In genomic region chr17:45128331-45128730, GRCh38 we compare ENCODE assay signal across 17 cellular contexts. TPM values are rescaled to one million over a fixed set of nuclear protein-coding genes. Genes with fewer than 3 reads are reported as not detected.
DNase-seq lines count a peak whose midpoint lies in the region; ATAC-seq, FAIRE-seq and TF ChIP-seq lines count a peak whose summit lies in the region.
"Had no signal": no experiment of that assay in that cellular context is flagged by ENCODE, and none has a peak within 500 bp of the region (broad histone marks: within the 10 kb centered on the region; RNA-seq: fewer than 3 reads in every experiment).

No MANE protein-coding gene starts in this region.

- peak overlapping the region; percentile 21 for H2BK12ac ChIP-seq in H9 (ENCODE audit: insufficient read length, low read depth, low read length)

- H3K23ac ChIP-seq in H9 (ENCODE audit: insufficient read length, low read depth, low read length), result no peak overlapping the region

- H3K4me1 ChIP-seq in H9 (ENCODE audit: insufficient read depth, low read length) (no peaks in the 10 kb centered on the region; the same call in 1 of the 2 replicates), kidney (ENCODE audit: control insufficient read depth in 1 of 2, insufficient read depth in 1 of 2, low read depth in 1 of 2, low read length in 2 of 2) (peaks cover 6 to 21% of the 10 kb centered on the region in 2 donors), skeletal muscle tissue (ENCODE audit: control insufficient read depth in 3 of 3, insufficient read depth in 3 of 3, low read length in 3 of 3) (peaks cover 71 to 78% (median 78%) of the 10 kb centered on the region in 3 donors)

- no peak overlapping the region for H3K4ac ChIP-seq in H9 (ENCODE audit: low read depth, low read length)

- no peak overlapping the region for H3K18ac ChIP-seq in H9 (ENCODE audit: insufficient read length, low read depth, low read length)

- H3K56ac ChIP-seq in H9 (ENCODE audit: insufficient read length, low read depth, low read length), result no peak overlapping the region

- no peak for ATAC-seq in GM19351 (IDR thresholded peaks at IDR 0.05; ENCODE audit: unreplicated experiment)
- ATAC-seq: GM12878, left lobe of liver had no signal

- H3K27me3 Mint-ChIP-seq in H9 (ENCODE audit: low read depth) (no peaks in the 10 kb centered on the region; the same call in 1 of the 2 replicates), MCF 10A (ENCODE audit: insufficient read depth, unreplicated experiment) (no peaks in the 10 kb centered on the region)

- no peak overlapping the region for H3K14ac ChIP-seq in H9 (ENCODE audit: insufficient read depth, low read length)

- H2AK5ac ChIP-seq in H9 (ENCODE audit: insufficient read length, low read length), result no peak overlapping the region

- H2AFZ ChIP-seq in H9 (ENCODE audit: low read length), result no peak overlapping the region

- no peak overlapping the region for H2BK120ac ChIP-seq in H9 (ENCODE audit: low read depth, low read length, poor library complexity, severe bottlenecking)

- H3K4me1 Mint-ChIP-seq in H9, result peaks cover 32 to 37% of the 10 kb centered on the region in 2 experiments
- H3K4me1 Mint-ChIP-seq in MCF 10A (ENCODE audit: insufficient read depth, unreplicated experiment), result peaks cover 45% of the 10 kb centered on the region

- H3K79me2 ChIP-seq in H9 (ENCODE audit: insufficient read depth, low read length), result no peaks in the 10 kb centered on the region

- H4K5ac ChIP-seq in H9 (ENCODE audit: insufficient read length, low read depth, low read length), result no peak overlapping the region

- no peak overlapping the region for H2BK15ac ChIP-seq in H9 (ENCODE audit: low read depth, low read length)

- no peaks in the 10 kb centered on the region; a peak in 1 of 7 replicates for H3K36me3 Mint-ChIP-seq in H9 (ENCODE audit: insufficient read depth in 1 of 3, low read depth in 3 of 3)
- H3K36me3 Mint-ChIP-seq in MCF 10A (ENCODE audit: insufficient read depth, unreplicated experiment), result peaks cover 12% of the 10 kb centered on the region

- FAIRE-seq in kidney (lab: Jason Lieb, UNC), result no peak
- FAIRE-seq: GM12878 had no signal

- CTCF ChIA-PET in MCF 10A (lab: Yijun Ruan, JAX), result interaction anchor here (0.6 to 1.8 kb wide), 4 partner anchors 29 to 165 kb away, joined by 4 to 12 read pairs (median 5); no protein-coding TSS in a partner anchor

- H4K20me1 ChIP-seq in H9 (ENCODE audit: control insufficient read depth, insufficient read depth, insufficient read length), result no peaks in the 10 kb centered on the region

- H3K9me3 ChIP-seq in H9 (ENCODE audit: control insufficient read depth, low read depth, low read length), result no peaks in the 10 kb centered on the region
- no peaks in the 10 kb centered on the region for H3K9me3 ChIP-seq in kidney (ENCODE audit: control insufficient read depth in 1 of 2, low read length in 2 of 2)
- no peaks in the 10 kb centered on the region for H3K9me3 ChIP-seq in skeletal muscle tissue (ENCODE audit: control insufficient read depth in 3 of 3, low read length in 3 of 3)

- intact Hi-C loops in MCF 10A (cut with micrococcal nuclease) (no loop called here), kidney (cut with DNase I) (no loop called here)

- H3K27ac Mint-ChIP-seq in H9 (peak overlapping the region in 1 of 3 experiments; percentile 97; a peak in 2 of 7 replicates), MCF 10A (ENCODE audit: low read depth, unreplicated experiment) (peak overlapping the region; percentile 47)
- H3K27ac Mint-ChIP-seq: activated CD4-positive, alpha-beta memory T cell treated with anti-CD3 and anti-CD28 coated beads, Interleukin-2, amount 10 ng/mL, durations not matched to agents 7 days and 5 days; activated naive CD4-positive, alpha-beta T cell treated with anti-CD3 and anti-CD28 coated beads for 36 hours; dendritic cell treated with granulocyte-macrophage colony-stimulating factor and Interleukin-4, amounts not matched to agents 40 ng/mL and 50 ng/mL, for 4 days had no signal

- H3K23me2 ChIP-seq in H9 (ENCODE audit: insufficient read length, low read depth, low read length, poor library complexity, severe bottlenecking), result peaks cover 7% of the 10 kb centered on the region

- no peak for DNase-seq in H9
- DNase-seq in MCF 10A (ENCODE audit: unreplicated experiment), result no peak
- peak; percentile 70 for DNase-seq in kidney
- DNase-seq in NCI-H1436 treated with DMSO at 0.1 percent for 48 hours (lab: John Stamatoyannopoulos, UW), result no peak
- no peak for DNase-seq in DMS 273 treated with DMSO at 0.1 percent for 48 hours (lab: John Stamatoyannopoulos, UW)
- no peak for DNase-seq in NCI-H446 (lab: John Stamatoyannopoulos, UW)
- DNase-seq: activated CD4-positive, alpha-beta memory T cell treated with anti-CD3 and anti-CD28 coated beads, Interleukin-2, amount 10 ng/mL, durations not matched to agents 7 days and 5 days; activated naive CD4-positive, alpha-beta T cell treated with anti-CD3 and anti-CD28 coated beads for 36 hours; DMS79; NCI-H2029 treated with DMSO at 0.1 percent for 48 hours; T-helper 2 cell had no signal

- H3K4me3 Mint-ChIP-seq in H9 (no peak overlapping the region), MCF 10A (ENCODE audit: unreplicated experiment) (peak overlapping the region; percentile 63)
- H3K4me3 Mint-ChIP-seq: activated CD4-positive, alpha-beta memory T cell treated with anti-CD3 and anti-CD28 coated beads, Interleukin-2, amount 10 ng/mL, durations not matched to agents 7 days and 5 days; activated naive CD4-positive, alpha-beta T cell treated with anti-CD3 and anti-CD28 coated beads for 36 hours; dendritic cell treated with granulocyte-macrophage colony-stimulating factor and Interleukin-4, amounts not matched to agents 40 ng/mL and 50 ng/mL, for 4 days had no signal

- H4K91ac ChIP-seq in H9 (ENCODE audit: insufficient read length, low read depth, low read length), result no peak overlapping the region

- no CpG with 5 or more reads among the region's 5 CpGs for WGBS in H9 (ENCODE audit: extremely low coverage, insufficient read length, low lambda C conversion rate)

- H2BK5ac ChIP-seq in H9 (ENCODE audit: insufficient read length, low read length), result no peak overlapping the region

- H3K9ac ChIP-seq in H9 (ENCODE audit: extremely low read depth, insufficient read length, low read length), result no peak overlapping the region
- peak overlapping the region in 1 of 2 donors; percentile 10 for H3K9ac ChIP-seq in kidney (ENCODE audit: low read length in 2 of 2)
- peak overlapping the region; percentile 65 to 96 (median 74) for H3K9ac ChIP-seq in skeletal muscle tissue (ENCODE audit: low read depth in 1 of 3, low read length in 3 of 3)

- no peaks in the 10 kb centered on the region for H3K36me3 ChIP-seq in kidney (ENCODE audit: control insufficient read depth in 1 of 2, insufficient read depth in 2 of 2, low read length in 2 of 2)
- no peaks in the 10 kb centered on the region for H3K36me3 ChIP-seq in skeletal muscle tissue (ENCODE audit: control insufficient read depth in 3 of 3, insufficient read depth in 3 of 3, low read length in 3 of 3)

- TF ChIP-seq CTCF in H9 (conservative IDR thresholded peaks at IDR 0.05) (no peak), MCF 10A (IDR thresholded peaks at IDR 0.05; ENCODE audit: unreplicated experiment) (no peak), kidney (IDR thresholded peaks at IDR 0.05; ENCODE audit: borderline replicate concordance, extremely low read depth, insufficient read depth) (no peak)

- H2BK20ac ChIP-seq in H9 (ENCODE audit: low read depth, low read length, poor library complexity, severe bottlenecking), result no peak overlapping the region

- BruUV-seq in MCF 10A (replicated peaks; lab: Mats Ljungman, UMichigan), result no TSS peak

- H3K79me1 ChIP-seq in H9 (ENCODE audit: insufficient read depth, low read depth, low read length, poor library complexity, severe bottlenecking), result no peaks in the 10 kb centered on the region

- no peak overlapping the region for H3K4me2 ChIP-seq in H9 (ENCODE audit: insufficient read depth, insufficient read length, low read length)

- H3K27ac ChIP-seq in H9 (ENCODE audit: insufficient read length, low read depth, low read length) (no peak overlapping the region), kidney (ENCODE audit: low read depth in 2 of 2, low read length in 2 of 2) (peak overlapping the region; percentile 67 to 83), skeletal muscle tissue (ENCODE audit: low read depth, low read length) (peak overlapping the region; percentile 89)

- H3K4me3 ChIP-seq in kidney (ENCODE audit: low read length in 2 of 2) (no peak overlapping the region), skeletal muscle tissue (ENCODE audit: low read length in 3 of 3) (peak overlapping the region in 2 of 3 donors; percentile 52 to 65)
- H3K4me3 ChIP-seq: GM12878 had no signal

- H4K8ac ChIP-seq in H9 (replicated peaks; ENCODE audit: insufficient read length, low read depth, low read length), result no peak overlapping the region

- POLR2A ChIA-PET in MCF 10A (lab: Yijun Ruan, JAX), result interaction anchor here (1.0 to 3.5 kb wide), 9 partner anchors 10 to 81 kb away, joined by 4 to 14 read pairs (median 10); partner anchors contain the start of genes HEXIM1, HEXIM2 and NMT1

- no peaks in the 10 kb centered on the region for H3K27me3 ChIP-seq in H9 (ENCODE audit: insufficient read depth, low read length)
- no peaks in the 10 kb centered on the region for H3K27me3 ChIP-seq in skeletal muscle tissue (ENCODE audit: control insufficient read depth in 3 of 3, insufficient read depth in 3 of 3, low read length in 3 of 3)
- H3K27me3 ChIP-seq: foreskin keratinocyte had no signal

- H3T11ph ChIP-seq in H9 (ENCODE audit: low read length), result no peak overlapping the region

- H3K9me3 Mint-ChIP-seq in H9 (no peaks in the 10 kb centered on the region), MCF 10A (ENCODE audit: unreplicated experiment) (no peaks in the 10 kb centered on the region)
- H3K9me3 Mint-ChIP-seq: activated CD4-positive, alpha-beta memory T cell treated with anti-CD3 and anti-CD28 coated beads, Interleukin-2, amount 10 ng/mL, durations not matched to agents 7 days and 5 days; activated naive CD4-positive, alpha-beta T cell treated with anti-CD3 and anti-CD28 coated beads for 36 hours; dendritic cell treated with granulocyte-macrophage colony-stimulating factor and Interleukin-4, amounts not matched to agents 40 ng/mL and 50 ng/mL, for 4 days had no signal

RNA-seq across cellular contexts. Expression of gene PLCD3, which starts 4.0 kb away (rescaled TPM):
- total RNA-seq in H9 (2021), result 41.6 and 48.5 TPM in 2 replicates
- 54.5 and 69.7 TPM in 2 replicates for total RNA-seq in MCF 10A (2022)
- total RNA-seq in kidney, result 111 TPM
- polyA plus RNA-seq in kidney (ENCODE audit: insufficient read depth, low read depth, low replicate concordance), result 14.8 TPM
- 12.0 TPM for total RNA-seq in skeletal muscle tissue

RNA-seq across cellular contexts. Expression of gene ACBD4, which starts 7.2 kb away (rescaled TPM):
- total RNA-seq in H9 (2021) (9.7 and 10.5 TPM in 2 replicates), MCF 10A (2022) (7.2 and 7.8 TPM in 2 replicates), kidney (19.2 TPM), skeletal muscle tissue (3.1 TPM)
- 46.3 TPM for polyA plus RNA-seq in kidney (ENCODE audit: insufficient read depth, low read depth, low replicate concordance)

RNA-seq across cellular contexts. Expression of gene HEXIM1, which starts 19.9 kb away (rescaled TPM):
- total RNA-seq in H9 (2021) (32.4 and 33.0 TPM in 2 replicates), MCF 10A (2022) (22.5 and 26.7 TPM in 2 replicates), kidney (34.7 TPM), skeletal muscle tissue (14.6 TPM)
- 25.0 TPM for polyA plus RNA-seq in kidney (ENCODE audit: insufficient read depth, low read depth, low replicate concordance)

RNA-seq across cellular contexts. Expression of gene HEXIM2, which starts 33.3 kb away (rescaled TPM):
- total RNA-seq in H9 (2021) (12.5 and 16.1 TPM in 2 replicates), MCF 10A (2022) (5.1 and 7.7 TPM in 2 replicates), kidney (6.2 TPM), skeletal muscle tissue (10.4 TPM)
- 29.1 TPM for polyA plus RNA-seq in kidney (ENCODE audit: insufficient read depth, low read depth, low replicate concordance)

Comparison
In these comparisons a context has a peak if more than half of its experiments do, and no peak if none do; other contexts are left out.
1. H3K4me3 ChIP-seq: peak in skeletal muscle tissue (2 of 3); none in kidney (0 of 2).